ENCODE assay signal across 24 cellular contexts in the genomic region with DNA sequence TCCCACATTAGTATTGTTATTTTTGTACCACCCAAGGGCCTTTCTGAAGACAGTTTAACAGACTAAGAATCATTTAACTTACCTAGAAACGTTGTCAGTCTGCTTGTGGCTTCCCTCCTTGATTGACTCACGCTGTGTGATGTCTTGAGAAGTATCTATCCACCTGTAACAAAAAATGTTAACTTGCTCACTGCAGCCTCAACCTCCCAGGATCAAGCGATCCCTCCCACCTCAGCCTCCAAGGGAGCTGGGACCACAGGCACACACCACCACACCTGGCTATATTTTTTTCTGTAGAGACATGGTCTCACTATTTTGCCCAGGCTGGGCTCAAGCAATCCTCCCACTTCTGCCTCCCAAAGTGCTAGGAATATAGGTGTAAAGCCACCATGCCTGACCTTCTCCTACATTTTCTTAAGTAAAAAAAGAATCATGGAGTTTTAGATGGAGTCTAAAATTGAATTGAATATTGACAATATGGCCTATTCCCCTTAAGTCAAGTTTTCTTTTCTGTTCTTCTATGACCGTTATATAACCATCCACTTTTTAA. TPM values are rescaled to one million over a fixed set of nuclear protein-coding genes. Genes with fewer than 3 reads are reported as not detected.
DNase-seq lines count a peak whose midpoint lies in the region; ATAC-seq and TF ChIP-seq lines count a peak whose summit lies in the region.
"Had no signal": no experiment of that assay in that cellular context is flagged by ENCODE, and none has a peak within 500 bp of the region (broad histone marks: within the 10 kb centered on the region; RNA-seq: fewer than 3 reads in every experiment).

No MANE protein-coding gene starts in this region.

- H3K4me3 ChIP-seq in foreskin fibroblast (ENCODE audit: low read depth in 1 of 2, low read length in 2 of 2) = no peak overlapping the region
- H3K4me3 ChIP-seq: body of pancreas, HAP-1, upper lobe of left lung had no signal

- no peak for DNase-seq in activated naive CD8-positive, alpha-beta T cell treated with anti-CD3 and anti-CD28 coated beads for 36 hours
- DNase-seq in WTC11 (ENCODE audit: low spot score) (no peak), immature natural killer cell (no peak), foreskin fibroblast (no peak), superior temporal gyrus (ENCODE audit: extremely low spot score) (no peak)
- DNase-seq: activated CD4-positive, alpha-beta T cell treated with anti-CD3 and anti-CD28 coated beads, Interleukin-2, amount 10 ng/mL, durations not matched to agents 24 days and 14 days; body of pancreas; DMS79; foreskin keratinocyte; Kasumi-1; left ventricle myocardium superior; NCI-H187; NCI-H2171 treated with DMSO at 0.1 percent for 48 hours; NCI-H748 treated with DMSO at 0.1 percent for 48 hours; RPMI8226; SK-N-SH; upper lobe of left lung had no signal

- H3K36me3 Mint-ChIP-seq in activated naive CD8-positive, alpha-beta T cell = peaks cover 8% of the 10 kb centered on the region
- peaks cover 46% of the 10 kb centered on the region for H3K36me3 Mint-ChIP-seq in activated naive CD8-positive, alpha-beta T cell treated with anti-CD3 and anti-CD28 coated beads for 36 hours
- H3K36me3 Mint-ChIP-seq in WTC11 (peaks cover 71% of the 10 kb centered on the region), immature natural killer cell (peaks cover 15 to 53% (median 37%) of the 10 kb centered on the region in 3 donors)

- no peaks in the 10 kb centered on the region for H3K9me3 Mint-ChIP-seq in activated naive CD8-positive, alpha-beta T cell (ENCODE audit: low read depth)
- H3K9me3 Mint-ChIP-seq in activated naive CD8-positive, alpha-beta T cell treated with anti-CD3 and anti-CD28 coated beads for 36 hours = no peaks in the 10 kb centered on the region
- H3K9me3 Mint-ChIP-seq in WTC11 (no peaks in the 10 kb centered on the region), immature natural killer cell (no peaks in the 10 kb centered on the region)
- H3K9me3 Mint-ChIP-seq: activated CD4-positive, alpha-beta T cell treated with anti-CD3 and anti-CD28 coated beads, Interleukin-2, amount 10 ng/mL, durations not matched to agents 24 days and 14 days; nephron had no signal

- no peak for ATAC-seq in WTC11
- ATAC-seq in HG03565 (IDR thresholded peaks at IDR 0.05; ENCODE audit: unreplicated experiment) = no peak
- ATAC-seq in HG03457 (IDR thresholded peaks at IDR 0.05; ENCODE audit: unreplicated experiment) = no peak
- ATAC-seq: body of pancreas, foreskin keratinocyte, left ventricle myocardium superior, sciatic nerve had no signal

- POLR2A ChIA-PET in WTC11 (lab: Charles Lee) = interaction anchor here (0.6 kb wide), 1 partner anchor 194 kb away, joined by 3 read pairs; no protein-coding TSS in a partner anchor

- CTCF ChIA-PET in WTC11 (lab: Charles Lee) = no interaction called here

- no peak overlapping the region for H3K4me3 Mint-ChIP-seq in activated naive CD8-positive, alpha-beta T cell
- no peak overlapping the region for H3K4me3 Mint-ChIP-seq in activated naive CD8-positive, alpha-beta T cell treated with anti-CD3 and anti-CD28 coated beads for 36 hours
- H3K4me3 Mint-ChIP-seq in WTC11 (no peak overlapping the region), immature natural killer cell (no peak overlapping the region)
- H3K4me3 Mint-ChIP-seq: activated CD4-positive, alpha-beta T cell treated with anti-CD3 and anti-CD28 coated beads, Interleukin-2, amount 10 ng/mL, durations not matched to agents 24 days and 14 days; B cell; nephron had no signal

- peaks cover 45% of the 10 kb centered on the region for H3K4me1 Mint-ChIP-seq in activated naive CD8-positive, alpha-beta T cell (ENCODE audit: low read depth)
- H3K4me1 Mint-ChIP-seq in activated naive CD8-positive, alpha-beta T cell treated with anti-CD3 and anti-CD28 coated beads for 36 hours = peaks cover 38% of the 10 kb centered on the region
- H3K4me1 Mint-ChIP-seq in WTC11 = peaks cover 16% of the 10 kb centered on the region
- peaks cover 41 to 50% of the 10 kb centered on the region in 2 donors for H3K4me1 Mint-ChIP-seq in immature natural killer cell

- peak overlapping the region; percentile 55 for H3K27ac Mint-ChIP-seq in activated naive CD8-positive, alpha-beta T cell
- H3K27ac Mint-ChIP-seq in activated naive CD8-positive, alpha-beta T cell treated with anti-CD3 and anti-CD28 coated beads for 36 hours = no peak overlapping the region
- H3K27ac Mint-ChIP-seq in WTC11 (peak overlapping the region; percentile 84), immature natural killer cell (peak overlapping the region in 4 of 6 donors; percentile 36 to 69 (median 46))
- H3K27ac Mint-ChIP-seq: activated CD4-positive, alpha-beta T cell treated with anti-CD3 and anti-CD28 coated beads, Interleukin-2, amount 10 ng/mL, durations not matched to agents 24 days and 14 days; B cell had no signal

- no peaks in the 10 kb centered on the region for H3K27me3 Mint-ChIP-seq in activated naive CD8-positive, alpha-beta T cell
- H3K27me3 Mint-ChIP-seq in activated naive CD8-positive, alpha-beta T cell treated with anti-CD3 and anti-CD28 coated beads for 36 hours = no peaks in the 10 kb centered on the region
- H3K27me3 Mint-ChIP-seq in WTC11 (ENCODE audit: low read depth) (no peaks in the 10 kb centered on the region), immature natural killer cell (ENCODE audit: low read depth in 3 of 3) (peaks cover 4 to 11% (median 5%) of the 10 kb centered on the region in 3 donors)
- H3K27me3 Mint-ChIP-seq: activated CD4-positive, alpha-beta T cell treated with anti-CD3 and anti-CD28 coated beads, Interleukin-2, amount 10 ng/mL, durations not matched to agents 24 days and 14 days; B cell had no signal

- no peak for TF ChIP-seq CTCF in WTC11 (IDR thresholded peaks at IDR 0.05)
- no peak for TF ChIP-seq CTCF in foreskin fibroblast (IDR thresholded peaks at IDR 0.05; ENCODE audit: low read depth, low read length)

TF ChIP-seq in WTC11, 78 proteins besides CTCF, POLR2A, EP300 and RAD21:
- TF ChIP-seq MXD4 (CRISPR knock-in tag; IDR thresholded peaks at IDR 0.05; ENCODE audit: borderline replicate concordance) (no peak), NFATC4 (CRISPR knock-in tag; IDR thresholded peaks at IDR 0.05) (0 out of 2 replicates have a peak, but pooled peaks have one; percentile 22), CBFB (CRISPR knock-in tag; IDR thresholded peaks at IDR 0.05; ENCODE audit: low read depth) (no peak)
- TF ChIP-seq, protein P1, sequence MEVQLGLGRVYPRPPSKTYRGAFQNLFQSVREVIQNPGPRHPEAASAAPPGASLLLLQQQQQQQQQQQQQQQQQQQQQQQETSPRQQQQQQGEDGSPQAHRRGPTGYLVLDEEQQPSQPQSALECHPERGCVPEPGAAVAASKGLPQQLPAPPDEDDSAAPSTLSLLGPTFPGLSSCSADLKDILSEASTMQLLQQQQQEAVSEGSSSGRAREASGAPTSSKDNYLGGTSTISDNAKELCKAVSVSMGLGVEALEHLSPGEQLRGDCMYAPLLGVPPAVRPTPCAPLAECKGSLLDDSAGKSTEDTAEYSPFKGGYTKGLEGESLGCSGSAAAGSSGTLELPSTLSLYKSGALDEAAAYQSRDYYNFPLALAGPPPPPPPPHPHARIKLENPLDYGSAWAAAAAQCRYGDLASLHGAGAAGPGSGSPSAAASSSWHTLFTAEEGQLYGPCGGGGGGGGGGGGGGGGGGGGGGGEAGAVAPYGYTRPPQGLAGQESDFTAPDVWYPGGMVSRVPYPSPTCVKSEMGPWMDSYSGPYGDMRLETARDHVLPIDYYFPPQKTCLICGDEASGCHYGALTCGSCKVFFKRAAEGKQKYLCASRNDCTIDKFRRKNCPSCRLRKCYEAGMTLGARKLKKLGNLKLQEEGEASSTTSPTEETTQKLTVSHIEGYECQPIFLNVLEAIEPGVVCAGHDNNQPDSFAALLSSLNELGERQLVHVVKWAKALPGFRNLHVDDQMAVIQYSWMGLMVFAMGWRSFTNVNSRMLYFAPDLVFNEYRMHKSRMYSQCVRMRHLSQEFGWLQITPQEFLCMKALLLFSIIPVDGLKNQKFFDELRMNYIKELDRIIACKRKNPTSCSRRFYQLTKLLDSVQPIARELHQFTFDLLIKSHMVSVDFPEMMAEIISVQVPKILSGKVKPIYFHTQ (CRISPR knock-in tag; IDR thresholded peaks at IDR 0.05) = peak; percentile 60; the same call in 1 of the 2 replicates
- TF ChIP-seq, protein P2, sequence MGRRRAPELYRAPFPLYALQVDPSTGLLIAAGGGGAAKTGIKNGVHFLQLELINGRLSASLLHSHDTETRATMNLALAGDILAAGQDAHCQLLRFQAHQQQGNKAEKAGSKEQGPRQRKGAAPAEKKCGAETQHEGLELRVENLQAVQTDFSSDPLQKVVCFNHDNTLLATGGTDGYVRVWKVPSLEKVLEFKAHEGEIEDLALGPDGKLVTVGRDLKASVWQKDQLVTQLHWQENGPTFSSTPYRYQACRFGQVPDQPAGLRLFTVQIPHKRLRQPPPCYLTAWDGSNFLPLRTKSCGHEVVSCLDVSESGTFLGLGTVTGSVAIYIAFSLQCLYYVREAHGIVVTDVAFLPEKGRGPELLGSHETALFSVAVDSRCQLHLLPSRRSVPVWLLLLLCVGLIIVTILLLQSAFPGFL (CRISPR knock-in tag; IDR thresholded peaks at IDR 0.05; ENCODE audit: borderline replicate concordance) = no peak
TF ChIP-seq in WTC11: peak in this region for 2.

RNA-seq across cellular contexts. Expression of gene SFPQ, which starts 15.6 kb away (rescaled TPM):
- total RNA-seq in activated naive CD8-positive, alpha-beta T cell treated with anti-CD3 and anti-CD28 coated beads for 36 hours = 100 to 1,000 TPM; 423 to 440 TPM
- 354 to 487 TPM (median 486 TPM) in 3 replicates for total RNA-seq in WTC11 (2021)
- 100 to 1,000 TPM in 1 of 3 donors, 10 to 100 TPM in 2; 35.4 to 155 (median 82.1) TPM for polyA plus RNA-seq in immature natural killer cell
